ENCODE assay signal across 7 cellular contexts in genomic region chr15:75577401-75578205, GRCh38. TPM values are rescaled to one million over a fixed set of nuclear protein-coding genes. Genes with fewer than 3 reads are reported as not detected.
A peak's percentile ranks its signal among the peaks of the same experiment; 100 is the strongest.
DNase-seq lines count a peak whose midpoint lies in the region; ATAC-seq, FAIRE-seq and TF ChIP-seq lines count a peak whose summit lies in the region.

No MANE protein-coding gene starts in this region.

- H3K4me1 ChIP-seq in GM23248 (ENCODE audit: insufficient read depth) = peaks cover 21% of the 10 kb centered on the region

- H3K4me2 ChIP-seq in GM23248 (ENCODE audit: unreplicated experiment) = peak overlapping the region; percentile 92

- no peak for ATAC-seq in HG02840 (IDR thresholded peaks at IDR 0.05; ENCODE audit: low FRiP score, unreplicated experiment)

- intact Hi-C loops in lower leg skin (cut with DNase I; ENCODE audit: low total_unique reads) = no loop called here

- no peaks in the 10 kb centered on the region for H3K9me2 ChIP-seq in GM23248 (ENCODE audit: insufficient read depth)

- H3K79me2 ChIP-seq in GM23248 (ENCODE audit: insufficient read depth) = peaks cover 56% of the 10 kb centered on the region

- TF ChIP-seq CTCF in bronchial epithelial cell (IDR thresholded peaks at IDR 0.05; ENCODE audit: insufficient read depth, low read length, severe bottlenecking) (no peak), lower leg skin (IDR thresholded peaks at IDR 0.05) (no peak)

- no peak for FAIRE-seq in bronchial epithelial cell (lab: Jason Lieb, UNC)

- in situ Hi-C loops in GM23248 (cut with MboI) = no loop called here

- no peak for TF ChIP-seq POLR2A in lower leg skin (IDR thresholded peaks at IDR 0.05)

- peak overlapping the region; percentile 81 for H2AFZ ChIP-seq in GM23248

- H3K27ac ChIP-seq in GM23248 (peak overlapping the region; percentile 76), temporal lobe (ENCODE audit: low read depth, low read length) (peak overlapping the region; percentile 6)

- H3F3A ChIP-seq in GM23248 (ENCODE audit: insufficient read depth) = peaks cover 24% of the 10 kb centered on the region

- H4K20me1 ChIP-seq in GM23248 (ENCODE audit: insufficient read depth) = 0 out of 2 replicates have a peak, but pooled peaks cover 9% of the 10 kb centered on the region

- H3K27me3 ChIP-seq in GM23248 (replicated peaks; ENCODE audit: insufficient read depth) (no peaks in the 10 kb centered on the region), bronchial epithelial cell (ENCODE audit: control insufficient read depth, insufficient read depth, low read length) (no peaks in the 10 kb centered on the region)

- peak overlapping the region; percentile 94 for H3K9ac ChIP-seq in GM23248

- H3K4me3 ChIP-seq in GM23248 (peak overlapping the region; percentile 87), bronchial epithelial cell (ENCODE audit: low read depth, low read length) (peak overlapping the region; percentile 61), lower leg skin (ENCODE audit: low read depth, poor library complexity, severe bottlenecking) (peak overlapping the region; percentile 72)

- no peaks in the 10 kb centered on the region for H3K9me3 ChIP-seq in GM23248 (ENCODE audit: low read depth)

- DNase-seq in GM23248 (peak; percentile 51), NOMO-1 treated with DMSO at 0.1 percent for 48 hours (lab: John Stamatoyannopoulos, UW; ENCODE audit: unreplicated experiment) (peak; percentile 41), bronchial epithelial cell (ENCODE audit: low read depth) (no peak), lower leg skin (ENCODE audit: low spot score in 2 of 2) (peak in 1 of 2 donors; percentile 74), GM19238 (ENCODE audit: insufficient read length, low spot score) (no peak)

- no peaks in the 10 kb centered on the region for H3K36me3 ChIP-seq in GM23248 (ENCODE audit: low read depth)
- no peaks in the 10 kb centered on the region for H3K36me3 ChIP-seq in bronchial epithelial cell (ENCODE audit: control insufficient read depth, insufficient read depth, low read length)

- 2% methylated on average over 13 of the region's 13 CpGs for WGBS in GM23248 (ENCODE audit: low coverage in 1 of 2, low lambda C conversion rate in 2 of 2, missing lambda C conversion rate in 2 of 2), 2 experiments
- 2 to 3% methylated on average over 13 of the region's 13 CpGs for WGBS in lower leg skin, 2 donors

RNA-seq across cellular contexts. Expression of gene PTPN9, which starts 1.5 kb away (rescaled TPM):
- total RNA-seq in GM23248 (2014; rRNA removed; shearing (Covaris generic)) = 28.8 and 30.6 TPM in 2 replicates
- polyA plus RNA-seq in GM23248 (2016; fragmentation: Nextera tagmentation; extraction: Ambion mirVana) = 17.6 and 19.9 TPM in 2 replicates
- total RNA-seq in bronchial epithelial cell (12.6 and 17.4 TPM in 2 replicates), lower leg skin (10 to 100 TPM in 3 of 4 donors, 1 to 10 TPM in 1; 7.3 to 15.5 (median 10.8) TPM), temporal lobe (22.9 TPM)

RNA-seq across cellular contexts. Expression of gene SNUPN, which starts 47.9 kb away (rescaled TPM):
- 31.9 and 33.5 TPM in 2 replicates for total RNA-seq in GM23248 (2014; rRNA removed; shearing (Covaris generic))
- 38.0 and 41.5 TPM in 2 replicates for polyA plus RNA-seq in GM23248 (2016; fragmentation: Nextera tagmentation; extraction: Ambion mirVana)
- total RNA-seq in bronchial epithelial cell = 16.1 and 18.8 TPM in 2 replicates
- 10 to 100 TPM; 16.5 to 19.7 (median 18.1) TPM for total RNA-seq in lower leg skin
- 19.7 TPM for total RNA-seq in temporal lobe

Comparison
In these comparisons a context has a peak if more than half of its experiments do, and no peak if none do; other contexts are left out.
1. DNase-seq: peak in GM23248 (single experiment) and NOMO-1 treated with DMSO at 0.1 percent for 48 hours (single experiment); none in bronchial epithelial cell (single experiment) and GM19238 (single experiment).
2. Peak in every context shown above with its lines, with median percentiles within 50 percentile points of each other: H3K4me3 ChIP-seq.